ENCODE assay signal across 8 cellular contexts in the genomic region with DNA sequence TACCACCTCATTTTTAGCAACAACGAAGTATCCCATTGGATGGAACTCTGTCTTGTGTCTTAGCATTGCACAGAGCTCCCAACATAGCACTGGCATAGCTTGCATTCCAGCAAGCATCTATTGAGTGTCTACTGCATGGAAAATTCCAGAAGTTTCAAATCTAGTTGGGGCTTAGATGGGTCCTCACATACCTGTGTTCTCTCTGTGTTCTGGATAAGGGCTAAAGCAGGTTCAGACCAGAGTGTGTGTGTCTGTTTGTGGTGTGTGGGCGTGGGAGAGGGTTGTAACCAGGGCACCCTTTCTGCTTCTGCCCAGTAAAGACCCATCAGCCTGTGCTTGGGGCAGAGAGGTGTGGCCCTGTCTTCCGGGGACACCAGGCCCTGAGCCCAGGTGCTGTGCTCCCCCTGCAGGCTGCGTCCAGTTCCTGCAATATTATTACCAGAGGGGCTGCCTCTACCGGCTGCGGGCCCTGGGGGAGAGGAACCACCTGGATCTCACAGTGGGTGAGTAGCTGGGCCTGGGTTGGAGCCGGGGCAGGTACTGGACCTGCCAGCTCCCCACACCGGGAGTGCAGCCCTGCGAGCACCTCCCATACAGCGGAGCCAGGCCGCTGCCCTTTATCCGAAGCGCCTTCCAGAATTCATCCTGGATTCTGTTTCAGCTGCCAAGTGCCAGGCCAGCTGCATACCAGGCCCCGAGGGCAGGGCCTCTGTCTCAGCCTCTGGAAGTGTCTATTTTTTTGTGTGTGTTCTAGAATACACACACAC. TPM values are rescaled to one million over a fixed set of nuclear protein-coding genes. Genes with fewer than 3 reads are reported as not detected.
DNase-seq lines count a peak whose midpoint lies in the region; ATAC-seq lines count a peak whose summit lies in the region.

No MANE protein-coding gene starts in this region.

- H3K27ac ChIP-seq in substantia nigra (ENCODE audit: low read depth, low read length, poor library complexity, severe bottlenecking), result no peak overlapping the region

- H3K27me3 Mint-ChIP-seq in activated CD8-positive, alpha-beta memory T cell treated with anti-CD3 and anti-CD28 coated beads, Interleukin-2, amount 10 ng/mL, durations not matched to agents 7 days and 5 days, result no peaks in the 10 kb centered on the region
- H3K27me3 Mint-ChIP-seq in naive thymus-derived CD8-positive, alpha-beta T cell, result no peaks in the 10 kb centered on the region

- H3K36me3 Mint-ChIP-seq in activated CD8-positive, alpha-beta memory T cell treated with anti-CD3 and anti-CD28 coated beads, Interleukin-2, amount 10 ng/mL, durations not matched to agents 7 days and 5 days, result no peaks in the 10 kb centered on the region
- H3K36me3 Mint-ChIP-seq in naive thymus-derived CD8-positive, alpha-beta T cell, result peaks cover 0 to 2% (median 0%) of the 10 kb centered on the region in 3 donors

- no peaks in the 10 kb centered on the region for H3K9me3 Mint-ChIP-seq in activated CD8-positive, alpha-beta memory T cell treated with anti-CD3 and anti-CD28 coated beads, Interleukin-2, amount 10 ng/mL, durations not matched to agents 7 days and 5 days (ENCODE audit: low read depth)
- H3K9me3 Mint-ChIP-seq in naive thymus-derived CD8-positive, alpha-beta T cell, result no peaks in the 10 kb centered on the region

- H3K4me1 Mint-ChIP-seq in activated CD8-positive, alpha-beta memory T cell treated with anti-CD3 and anti-CD28 coated beads, Interleukin-2, amount 10 ng/mL, durations not matched to agents 7 days and 5 days, result peaks cover 10% of the 10 kb centered on the region
- peaks cover 3 to 22% (median 17%) of the 10 kb centered on the region in 4 donors for H3K4me1 Mint-ChIP-seq in naive thymus-derived CD8-positive, alpha-beta T cell

- H3K4me3 Mint-ChIP-seq in activated CD8-positive, alpha-beta memory T cell treated with anti-CD3 and anti-CD28 coated beads, Interleukin-2, amount 10 ng/mL, durations not matched to agents 7 days and 5 days, result no peak overlapping the region
- no peak overlapping the region for H3K4me3 Mint-ChIP-seq in naive thymus-derived CD8-positive, alpha-beta T cell

- CTCF ChIA-PET in activated CD8-positive, alpha-beta memory T cell treated with anti-CD3 and anti-CD28 coated beads, Interleukin-2, amount 10 ng/mL, durations not matched to agents 7 days and 5 days (lab: Charles Lee), result interaction anchor here (0.5 to 45.4 kb wide), 22 partner anchors 12 to 887 kb away, joined by 3 to 1678 read pairs (median 5); partner anchors contain the start of genes PSMD9, RHOF, SETD1B and TMEM120B

- peak overlapping the region; percentile 70 for H3K27ac Mint-ChIP-seq in activated CD8-positive, alpha-beta memory T cell treated with anti-CD3 and anti-CD28 coated beads, Interleukin-2, amount 10 ng/mL, durations not matched to agents 7 days and 5 days
- peak overlapping the region in 8 of 10 donors; percentile 33 to 80 (median 70) for H3K27ac Mint-ChIP-seq in naive thymus-derived CD8-positive, alpha-beta T cell

- POLR2A ChIA-PET in naive thymus-derived CD8-positive, alpha-beta T cell (lab: Charles Lee), result interaction anchor here (0.6 to 33.2 kb wide), 5 partner anchors 31 to 433 kb away, joined by 3 to 2517 read pairs (median 4); partner anchors contain the start of genes RHOF and SETD1B

- DNase-seq in C1 segment of cervical spinal cord (lab: John Stamatoyannopoulos, UW), result peak in 12 of 14 donors; percentile 10 to 63 (median 34)
- DNase-seq in NCI-H82 treated with DMSO at 0.1 percent for 48 hours (lab: John Stamatoyannopoulos, UW; ENCODE audit: unreplicated experiment), result peak; percentile 49
- peak; percentile 90 for DNase-seq in activated CD8-positive, alpha-beta memory T cell treated with anti-CD3 and anti-CD28 coated beads, Interleukin-2, amount 10 ng/mL, durations not matched to agents 7 days and 5 days
- DNase-seq in epidermal melanocyte (ENCODE audit: insufficient read length, low spot score), result peak; percentile 68
- DNase-seq in naive thymus-derived CD8-positive, alpha-beta T cell, result peak; percentile 65 to 90 (median 78)
- peak in 42 of 49 donors; percentile 8 to 76 (median 44) for DNase-seq in substantia nigra (lab: John Stamatoyannopoulos, UW)

- ATAC-seq in GM19324 (IDR thresholded peaks at IDR 0.05; ENCODE audit: low FRiP score, unreplicated experiment) (peak; percentile 72), HG03469 (IDR thresholded peaks at IDR 0.05; ENCODE audit: unreplicated experiment) (peak; percentile 60)
- ATAC-seq in activated CD8-positive, alpha-beta memory T cell treated with anti-CD3 and anti-CD28 coated beads, Interleukin-2, amount 10 ng/mL, durations not matched to agents 7 days and 5 days, result peak; percentile 87
- ATAC-seq in naive thymus-derived CD8-positive, alpha-beta T cell, result peak; percentile 81 to 85

RNA-seq across cellular contexts. Expression of gene RHOF, which starts 20.3 kb away (rescaled TPM):
- 100 to 1,000 TPM; 114 to 137 TPM for total RNA-seq in activated CD8-positive, alpha-beta memory T cell treated with anti-CD3 and anti-CD28 coated beads, Interleukin-2, amount 10 ng/mL, durations not matched to agents 7 days and 5 days
- 100 to 1,000 TPM; 176 to 178 TPM for total RNA-seq in naive thymus-derived CD8-positive, alpha-beta T cell
- 100 to 1,000 TPM in 1 of 3 donors, 10 to 100 TPM in 2; 79.9 to 101 (median 80.1) TPM for polyA plus RNA-seq in naive thymus-derived CD8-positive, alpha-beta T cell

RNA-seq across cellular contexts. Expression of gene SETD1B, which starts 30.6 kb away (rescaled TPM):
- 10 to 100 TPM; 33.7 to 35.9 TPM for total RNA-seq in activated CD8-positive, alpha-beta memory T cell treated with anti-CD3 and anti-CD28 coated beads, Interleukin-2, amount 10 ng/mL, durations not matched to agents 7 days and 5 days
- total RNA-seq in naive thymus-derived CD8-positive, alpha-beta T cell, result 10 to 100 TPM; 92.8 to 93.8 TPM
- 1 to 10 TPM in 2 of 3 donors, under 1 TPM in 1; 0.98 to 3.7 (median 2.8) TPM for polyA plus RNA-seq in naive thymus-derived CD8-positive, alpha-beta T cell

Comparison
In these comparisons a context has a peak if more than half of its experiments do, and no peak if none do; other contexts are left out.
1. DNase-seq: peak in every context shown above with its lines; median percentile 90 in activated CD8-positive, alpha-beta memory T cell treated with anti-CD3 and anti-CD28 coated beads, Interleukin-2, amount 10 ng/mL, durations not matched to agents 7 days and 5 days; 78 in naive thymus-derived CD8-positive, alpha-beta T cell; 68 in epidermal melanocyte; 49 in NCI-H82 treated with DMSO at 0.1 percent for 48 hours; 44 in substantia nigra; 34 in C1 segment of cervical spinal cord.